Comparison of ENCODE assay signal across 8 cellular contexts in the genomic region with DNA sequence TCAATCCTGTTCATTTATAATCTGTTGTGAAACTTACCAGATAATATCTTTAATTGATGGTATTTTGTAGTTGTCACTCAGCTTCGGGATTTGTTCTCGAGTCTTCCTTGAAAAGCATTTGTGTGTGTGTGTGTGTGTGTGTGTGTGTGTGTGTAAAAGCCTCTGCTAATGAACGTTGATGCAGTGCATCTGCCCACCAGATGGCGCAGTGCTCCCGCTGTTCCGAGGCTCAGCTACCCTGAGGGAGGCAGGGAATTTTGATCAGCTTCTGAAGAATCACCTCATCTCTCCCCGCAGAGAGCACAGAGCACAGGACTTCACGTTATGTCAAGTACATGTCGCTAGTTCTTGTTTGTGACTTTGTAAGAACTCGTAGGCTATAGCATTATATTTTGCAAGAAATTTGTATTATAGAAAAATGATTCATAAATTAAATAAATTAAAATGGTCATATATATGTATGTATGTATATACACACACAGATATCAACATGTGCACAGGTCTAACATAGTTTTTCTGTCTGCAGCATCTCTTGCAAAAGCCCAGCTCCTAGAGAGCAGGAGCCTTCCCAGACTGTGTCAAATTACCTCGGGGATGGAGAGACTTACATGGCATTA.
A peak's percentile ranks its signal among the peaks of the same experiment; 100 is the strongest.
DNase-seq lines count a peak whose midpoint lies in the region; ATAC-seq and TF ChIP-seq lines count a peak whose summit lies in the region.

No MANE protein-coding gene starts in this region.

- DNase-seq in AG09319 (ENCODE audit: extremely low read depth, low read depth) (peak; percentile 16), GM13976 (ENCODE audit: low spot score) (peak; percentile 41), NCI-H1694 treated with DMSO at 0.1 percent for 48 hours (lab: John Stamatoyannopoulos, UW) (peak; percentile 37), fibroblast of villous mesenchyme (ENCODE audit: low read depth) (peak; percentile 49), nucleus accumbens (lab: John Stamatoyannopoulos, UW) (peak in 53 of 56 donors; percentile 2 to 89 (median 52))
- DNase-seq in effector CD8-positive, alpha-beta T cell (lab: John Stamatoyannopoulos, UW): no peak

- in situ Hi-C loops in GM13976 (cut with MboI; ENCODE audit: low sequenced_read_pairs, unreplicated experiment): no loop called here

- ATAC-seq in HG02852 (IDR thresholded peaks at IDR 0.05; ENCODE audit: unreplicated experiment): peak; percentile 95

- H3K27ac ChIP-seq in VCaP: no peak overlapping the region

- H3K4me3 ChIP-seq in fibroblast of villous mesenchyme (ENCODE audit: low read depth, low read length): no peak overlapping the region

- TF ChIP-seq CTCF in AG09319 (IDR thresholded peaks at IDR 0.05; ENCODE audit: low read depth, low read length) (peak; percentile 69), GM13976 (IDR thresholded peaks at IDR 0.05; ENCODE audit: borderline replicate concordance, control extremely low read depth, extremely low read depth, insufficient read depth, missing control alignments) (peak; percentile 65), VCaP (conservative IDR thresholded peaks at IDR 0.05) (peak; percentile 91), fibroblast of villous mesenchyme (IDR thresholded peaks at IDR 0.05; ENCODE audit: insufficient read depth, low read depth, low read length) (peak; percentile 72)
